In genomic region chr5:174312270-174312617, GRCh38 we compare ENCODE assay signal across 12 cellular contexts.
DNase-seq lines count a peak whose midpoint lies in the region; ATAC-seq, FAIRE-seq and TF ChIP-seq lines count a peak whose summit lies in the region.
"Had no signal": no experiment of that assay in that cellular context is flagged by ENCODE, and none has a peak within 500 bp of the region (broad histone marks: within the 10 kb centered on the region; RNA-seq: fewer than 3 reads in every experiment).

No MANE protein-coding gene starts in this region.

- H3K4me2 ChIP-seq in H1 (ENCODE audit: insufficient read depth in 1 of 2, low read depth in 2 of 2, low read length in 2 of 2): peak overlapping the region in 1 of 2 experiments; percentile 59; a peak in 2 of 4 replicates
- H3K4me2 ChIP-seq in skeletal muscle satellite cell (ENCODE audit: low read length): peak overlapping the region; percentile 89

- no peaks in the 10 kb centered on the region for H3K36me3 ChIP-seq in H1 (ENCODE audit: control insufficient read depth in 2 of 4, insufficient read depth in 4 of 4, low read length in 3 of 4)
- H3K36me3 ChIP-seq in skeletal muscle satellite cell (ENCODE audit: insufficient read depth, low read length): no peaks in the 10 kb centered on the region
- no peaks in the 10 kb centered on the region for H3K36me3 ChIP-seq in WERI-Rb-1
- H3K36me3 ChIP-seq: thyroid gland had no signal

- H2BK20ac ChIP-seq in H1 (ENCODE audit: low read length): no peak overlapping the region

- no peaks in the 10 kb centered on the region for H4K20me1 ChIP-seq in H1 (replicated peaks in 1 of 2; ENCODE audit: control insufficient read depth in 1 of 2, insufficient read depth in 2 of 2, low read length in 2 of 2)

- H3K23me2 ChIP-seq in H1 (ENCODE audit: low read depth, low read length): peaks cover 4% of the 10 kb centered on the region; the same call in 1 of the 2 replicates

- no peak overlapping the region for H3K4me3 Mint-ChIP-seq in effector memory CD8-positive, alpha-beta T cell
- H3K4me3 Mint-ChIP-seq: activated CD8-positive, alpha-beta T cell treated with anti-CD3 and anti-CD28 coated beads for 36 hours; activated naive CD8-positive, alpha-beta T cell treated with anti-CD3 and anti-CD28 coated beads, Interleukin-2, amount 50 U/mL, for 24 hours had no signal

- no peak overlapping the region for H2BK120ac ChIP-seq in H1 (replicated peaks; ENCODE audit: low read depth, low read length)

- no peaks in the 10 kb centered on the region for H3K9me3 ChIP-seq in H1 (ENCODE audit: insufficient read depth in 2 of 2, low read depth in 1 of 2, low read length in 1 of 2)
- H3K9me3 ChIP-seq in skeletal muscle satellite cell (replicated peaks; ENCODE audit: low read length): no peaks in the 10 kb centered on the region
- peaks cover 3% of the 10 kb centered on the region for H3K9me3 ChIP-seq in WERI-Rb-1 (ENCODE audit: severe bottlenecking)
- H3K9me3 ChIP-seq: thyroid gland had no signal

- H3K9ac ChIP-seq in H1 (replicated peaks in 1 of 4; ENCODE audit: extremely low read depth in 1 of 4, low read depth in 3 of 4, low read length in 3 of 4) (no peak overlapping the region), skeletal muscle satellite cell (ENCODE audit: low read depth, low read length) (no peak overlapping the region)

- peak overlapping the region in 1 of 4 experiments; percentile 68; a peak in 1 of 8 replicates for H3K4me3 ChIP-seq in H1 (ENCODE audit: extremely low read depth in 1 of 4, insufficient read depth in 2 of 4, low read depth in 3 of 4, low read length in 4 of 4)
- peak overlapping the region; percentile 66 for H3K4me3 ChIP-seq in skeletal muscle satellite cell (ENCODE audit: low read length)
- no peak overlapping the region for H3K4me3 ChIP-seq in WERI-Rb-1 (ENCODE audit: low read depth, low read length)

- H3K4ac ChIP-seq in H1 (replicated peaks; ENCODE audit: insufficient read length, low read depth, low read length): no peak overlapping the region

- FAIRE-seq in H1 (lab: Jason Lieb, UNC): no peak

- no peak overlapping the region; the same call in 1 of the 2 replicates for H3K18ac ChIP-seq in H1 (ENCODE audit: extremely low read depth, low read length)

- H3K23ac ChIP-seq in H1 (ENCODE audit: insufficient read length): no peak overlapping the region

- no peaks in the 10 kb centered on the region for H3K9me3 Mint-ChIP-seq in effector memory CD8-positive, alpha-beta T cell
- H3K9me3 Mint-ChIP-seq: activated CD8-positive, alpha-beta T cell treated with anti-CD3 and anti-CD28 coated beads for 36 hours; activated naive CD8-positive, alpha-beta T cell treated with anti-CD3 and anti-CD28 coated beads, Interleukin-2, amount 50 U/mL, for 24 hours; naive thymus-derived CD8-positive, alpha-beta T cell had no signal

- POLR2A ChIA-PET in H1 (lab: Charles Lee; ENCODE audit: partially characterized antibody): interaction anchor here (0.6 to 1.4 kb wide), 3 partner anchors 13 to 267 kb away, joined by 3 to 9 read pairs (median 3); partner anchors contain the start of gene NSG2

- H2AK5ac ChIP-seq in H1 (ENCODE audit: low read depth, low read length): no peak overlapping the region

- no peak overlapping the region; the same call in 1 of the 2 replicates for H2BK12ac ChIP-seq in H1 (ENCODE audit: low read depth, low read length)

- H3K4me1 Mint-ChIP-seq in effector memory CD8-positive, alpha-beta T cell (ENCODE audit: low read depth in 2 of 2): peaks cover 0 to 6% of the 10 kb centered on the region in 2 donors

- no peak for TF ChIP-seq RAD21 in H1 (IDR thresholded peaks at IDR 0.05 in 1 of 2, conservative IDR thresholded peaks at IDR 0.05 in 1 of 2; ENCODE audit: low read depth in 2 of 2, low read length in 2 of 2)

- H3K4me1 ChIP-seq in H1 (replicated peaks in 1 of 4; ENCODE audit: control insufficient read depth in 3 of 4, insufficient read depth in 4 of 4, low read length in 3 of 4) (peaks cover 0 to 7% (median 0%) of the 10 kb centered on the region in 4 experiments; a peak in 1 of 7 replicates), skeletal muscle satellite cell (ENCODE audit: control insufficient read depth, insufficient read depth, low read length) (no peaks in the 10 kb centered on the region)

- CTCF ChIA-PET in H1 (lab: Charles Lee; ENCODE audit: partially characterized antibody): interaction anchor here (0.6 to 13.2 kb wide), 50 partner anchors 9 to 782 kb away, joined by 3 to 174 read pairs (median 4); partner anchors contain the start of gene NSG2

- no peak overlapping the region for H3K27ac Mint-ChIP-seq in effector memory CD8-positive, alpha-beta T cell
- H3K27ac Mint-ChIP-seq: activated CD8-positive, alpha-beta T cell treated with anti-CD3 and anti-CD28 coated beads for 36 hours; activated naive CD8-positive, alpha-beta T cell treated with anti-CD3 and anti-CD28 coated beads, Interleukin-2, amount 50 U/mL, for 24 hours; naive thymus-derived CD8-positive, alpha-beta T cell had no signal

- H3K27me3 Mint-ChIP-seq in effector memory CD8-positive, alpha-beta T cell: peaks cover 38 to 69% of the 10 kb centered on the region in 2 donors

- 0 out of 2 replicates have a peak overlapping the region, but pooled peaks have one; percentile 66 for H2BK15ac ChIP-seq in H1 (ENCODE audit: low read length)

- 52% methylated on average over 21 of the region's 25 CpGs; no CpG with 5 or more reads in 1 of the 2 experiments for WGBS in H1 (ENCODE audit: extremely low coverage in 1 of 2, insufficient coverage in 1 of 2, insufficient read length in 1 of 2, insufficient replicate concordance in 2 of 2, low coverage in 1 of 2, low lambda C conversion rate in 2 of 2, missing lambda C conversion rate in 1 of 2), 2 experiments

- no peaks in the 10 kb centered on the region for H3K36me3 Mint-ChIP-seq in effector memory CD8-positive, alpha-beta T cell (ENCODE audit: insufficient read depth)
- H3K36me3 Mint-ChIP-seq: naive thymus-derived CD8-positive, alpha-beta T cell had no signal

- no peak for TF ChIP-seq POLR2A in H1 (IDR thresholded peaks at IDR 0.05; ENCODE audit: control extremely low read depth in 1 of 2, low read depth in 2 of 2, low read length in 2 of 2)

- TF ChIP-seq CTCF in H1 (IDR thresholded peaks at IDR 0.05; ENCODE audit: control extremely low read depth in 1 of 3, insufficient read depth in 1 of 3, low read depth in 1 of 3, low read length in 3 of 3): no peak
- no peak for TF ChIP-seq CTCF in WERI-Rb-1 (IDR thresholded peaks at IDR 0.05; ENCODE audit: low read depth, low read length)

- H3K27ac ChIP-seq in H1 (ENCODE audit: low read depth, low read length) (no peak overlapping the region), WERI-Rb-1 (no peak overlapping the region)
- H3K27ac ChIP-seq: thyroid gland had no signal

- H2BK5ac ChIP-seq in H1 (ENCODE audit: low read depth, low read length): no peak overlapping the region

- H3K27me3 ChIP-seq in H1 (replicated peaks in 1 of 4; ENCODE audit: control insufficient read depth in 3 of 4, extremely low read depth in 1 of 4, insufficient read depth in 3 of 4, low read length in 3 of 4) (peaks cover 0 to 13% (median 7%) of the 10 kb centered on the region in 4 experiments; a peak in 5 of 7 replicates), skeletal muscle satellite cell (ENCODE audit: control insufficient read depth, insufficient read depth, low read length) (peaks cover 29% of the 10 kb centered on the region), WERI-Rb-1 (ENCODE audit: insufficient read depth, low read depth, severe bottlenecking) (peaks cover 57% of the 10 kb centered on the region)

- no peak overlapping the region for H4K91ac ChIP-seq in H1 (replicated peaks; ENCODE audit: insufficient read length, low read length)

- H2AFZ ChIP-seq in H1 (ENCODE audit: low read length): no peak overlapping the region

- no peaks in the 10 kb centered on the region for H3K79me1 ChIP-seq in H1 (ENCODE audit: low read depth, low read length)

- H4K5ac ChIP-seq in H1 (ENCODE audit: insufficient read length, low read depth, low read length): peak overlapping the region; percentile 31

- no peak overlapping the region for H3K14ac ChIP-seq in H1 (ENCODE audit: insufficient read length)

- no peaks in the 10 kb centered on the region for H3K79me2 ChIP-seq in H1 (ENCODE audit: control insufficient read depth in 1 of 2, insufficient read depth in 2 of 2, low read length in 2 of 2)

- ATAC-seq in GM21390 (IDR thresholded peaks at IDR 0.05; ENCODE audit: unreplicated experiment) (peak; percentile 15), HG03354 (IDR thresholded peaks at IDR 0.05; ENCODE audit: poor library complexity, severe bottlenecking, unreplicated experiment) (peak; percentile 28)
- ATAC-seq in effector memory CD8-positive, alpha-beta T cell (replicated peaks): no peak

- no peak overlapping the region for H3K56ac ChIP-seq in H1 (replicated peaks; ENCODE audit: insufficient read length, low read depth, low read length)

- H4K8ac ChIP-seq in H1 (ENCODE audit: extremely low read depth, insufficient read depth, low read length): no peak overlapping the region

- no peak for DNase-seq in H1 (ENCODE audit: low read depth in 1 of 2, low spot score in 2 of 2)
- DNase-seq in WERI-Rb-1: no peak
- DNase-seq in effector memory CD8-positive, alpha-beta T cell: no peak
- DNase-seq in NCI-H2107 treated with DMSO at 0.1 percent for 48 hours (lab: John Stamatoyannopoulos, UW; ENCODE audit: unreplicated experiment): no peak
- no peak for DNase-seq in HUDEP-2 (lab: John Stamatoyannopoulos, UW; ENCODE audit: unreplicated experiment in 76 of 76)

- no peak for TF ChIP-seq EP300 in H1 (IDR thresholded peaks at IDR 0.05; ENCODE audit: borderline replicate concordance in 1 of 2, low read depth in 2 of 2, low read length in 2 of 2)

TF ChIP-seq in H1, 55 proteins besides CTCF, POLR2A, EP300 and RAD21:
- TF ChIP-seq, protein P1, sequence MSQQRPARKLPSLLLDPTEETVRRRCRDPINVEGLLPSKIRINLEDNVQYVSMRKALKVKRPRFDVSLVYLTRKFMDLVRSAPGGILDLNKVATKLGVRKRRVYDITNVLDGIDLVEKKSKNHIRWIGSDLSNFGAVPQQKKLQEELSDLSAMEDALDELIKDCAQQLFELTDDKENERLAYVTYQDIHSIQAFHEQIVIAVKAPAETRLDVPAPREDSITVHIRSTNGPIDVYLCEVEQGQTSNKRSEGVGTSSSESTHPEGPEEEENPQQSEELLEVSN (IDR thresholded peaks at IDR 0.05): peak; percentile 79; the same call in 1 of the 2 replicates
- TF ChIP-seq, protein P2, sequence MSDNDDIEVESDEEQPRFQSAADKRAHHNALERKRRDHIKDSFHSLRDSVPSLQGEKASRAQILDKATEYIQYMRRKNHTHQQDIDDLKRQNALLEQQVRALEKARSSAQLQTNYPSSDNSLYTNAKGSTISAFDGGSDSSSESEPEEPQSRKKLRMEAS (IDR thresholded peaks at IDR 0.05): peak; percentile 73
- no peak for TF ChIP-seq RNF2 (IDR thresholded peaks at IDR 0.05; ENCODE audit: borderline replicate concordance, low read depth, low read length, missing control alignments, poor library complexity, severe bottlenecking)
TF ChIP-seq in H1: peak in this region for 2.
